29 cellular contexts compared by ENCODE assay signal in genomic region chr22:19559956-19560355, GRCh38. TPM values are rescaled to one million over a fixed set of nuclear protein-coding genes. Genes with fewer than 3 reads are reported as not detected.
"Had no signal": no experiment of that assay in that cellular context is flagged by ENCODE, and none has a peak within 500 bp of the region (broad histone marks: within the 10 kb centered on the region; RNA-seq: fewer than 3 reads in every experiment).

No MANE protein-coding gene starts in this region.

- H3K4me1 ChIP-seq: ascending aorta had no signal

- DNase-seq: activated CD4-positive, alpha-beta memory T cell treated with anti-CD3 and anti-CD28 coated beads, Interleukin-2, amount 10 ng/mL, durations not matched to agents 7 days and 5 days; activated CD4-positive, alpha-beta T cell treated with anti-CD3 and anti-CD28 coated beads for 1 hour; activated CD4-positive, alpha-beta T cell treated with anti-CD3 and anti-CD28 coated beads for 48 hours; activated CD4-positive, alpha-beta T cell treated with anti-CD3 and anti-CD28 coated beads, Interleukin-2, amount 10 ng/mL, durations not matched to agents 7 days and 5 days; activated CD4-positive, alpha-beta T cell treated with anti-CD3 and anti-CD28 coated beads, Interleukin-2, amount 50 U/mL, for 48 hours; activated CD4-positive, CD25-positive, alpha-beta regulatory T cell; activated CD8-positive, alpha-beta memory T cell treated with anti-CD3 and anti-CD28 coated beads for 24 hours; activated CD8-positive, alpha-beta memory T cell treated with anti-CD3 and anti-CD28 coated beads, Interleukin-2, amount 10 ng/mL, durations not matched to agents 7 days and 5 days; activated CD8-positive, alpha-beta memory T cell treated with anti-CD3 and anti-CD28 coated beads, Interleukin-2, amount 50 U/mL, for 48 hours; activated CD8-positive, alpha-beta T cell treated with anti-CD3 and anti-CD28 coated beads, Interleukin-2, amount 10 ng/mL, durations not matched to agents 7 days and 5 days; activated effector memory CD4-positive, alpha-beta T cell treated with Interleukin-2 at 50 U/mL for 16 hours; activated gamma-delta T cell; activated naive CD4-positive, alpha-beta T cell treated with anti-CD3 and anti-CD28 coated beads, Interleukin-2, amount 10 ng/mL, durations not matched to agents 7 days and 5 days; activated naive CD4-positive, alpha-beta T cell treated with Interleukin-2 at 50 U/mL for 16 hours; activated naive CD8-positive, alpha-beta T cell treated with anti-CD3 and anti-CD28 coated beads, Interleukin-2, amount 10 ng/mL, durations not matched to agents 7 days and 5 days; activated naive CD8-positive, alpha-beta T cell treated with anti-CD3 and anti-CD28 coated beads, Interleukin-2, amount 50 U/mL, for 24 hours; activated T-cell treated with anti-CD3 and anti-CD28 coated beads, Interleukin-2, amount 50 U/mL, for 48 hours; amygdala; anterior cingulate cortex; central memory CD4-positive, alpha-beta T cell; T-cell; T-helper 2 cell; T-helper 9 cell; WERI-Rb-1 had no signal

- ATAC-seq: activated CD4-positive, alpha-beta T cell treated with anti-CD3 and anti-CD28 coated beads for 36 hours; activated CD4-positive, CD25-positive, alpha-beta regulatory T cell treated with anti-CD3 and anti-CD28 coated beads, Interleukin-2, amount 50 U/mL, for 24 hours; activated CD8-positive, alpha-beta memory T cell treated with anti-CD3 and anti-CD28 coated beads, Interleukin-2, amount 10 ng/mL, durations not matched to agents 7 days and 5 days; activated CD8-positive, alpha-beta T cell treated with anti-CD3 and anti-CD28 coated beads, Interleukin-2, amount 10 ng/mL, durations not matched to agents 7 days and 5 days; activated naive CD8-positive, alpha-beta T cell treated with anti-CD3 and anti-CD28 coated beads, Interleukin-2, amount 50 U/mL, for 24 hours; T-cell had no signal

- H3K9me3 ChIP-seq: ascending aorta had no signal

- H3K4me3 ChIP-seq: ascending aorta, cardiac muscle cell had no signal

- H3K27ac ChIP-seq: ascending aorta, cardiac muscle cell, WERI-Rb-1 had no signal

- H3K27me3 ChIP-seq: ascending aorta, cardiac muscle cell had no signal

- FAIRE-seq: bronchial epithelial cell had no signal

- H3K36me3 ChIP-seq: ascending aorta, cardiac muscle cell, WERI-Rb-1 had no signal

RNA-seq across cellular contexts. Expression of gene CLDN5, which starts 35.7 kb away (rescaled TPM):
- total RNA-seq: activated CD4-positive, alpha-beta T cell treated with anti-CD3 and anti-CD28 coated beads for 36 hours; activated CD8-positive, alpha-beta memory T cell treated with anti-CD3 and anti-CD28 coated beads, Interleukin-2, amount 10 ng/mL, durations not matched to agents 7 days and 5 days; activated CD8-positive, alpha-beta T cell treated with anti-CD3 and anti-CD28 coated beads, Interleukin-2, amount 10 ng/mL, durations not matched to agents 7 days and 5 days; activated naive CD8-positive, alpha-beta T cell treated with anti-CD3 and anti-CD28 coated beads, Interleukin-2, amount 10 ng/mL, durations not matched to agents 7 days and 5 days had no signal
